ENCODE assay signal across 23 cellular contexts in the genomic region with DNA sequence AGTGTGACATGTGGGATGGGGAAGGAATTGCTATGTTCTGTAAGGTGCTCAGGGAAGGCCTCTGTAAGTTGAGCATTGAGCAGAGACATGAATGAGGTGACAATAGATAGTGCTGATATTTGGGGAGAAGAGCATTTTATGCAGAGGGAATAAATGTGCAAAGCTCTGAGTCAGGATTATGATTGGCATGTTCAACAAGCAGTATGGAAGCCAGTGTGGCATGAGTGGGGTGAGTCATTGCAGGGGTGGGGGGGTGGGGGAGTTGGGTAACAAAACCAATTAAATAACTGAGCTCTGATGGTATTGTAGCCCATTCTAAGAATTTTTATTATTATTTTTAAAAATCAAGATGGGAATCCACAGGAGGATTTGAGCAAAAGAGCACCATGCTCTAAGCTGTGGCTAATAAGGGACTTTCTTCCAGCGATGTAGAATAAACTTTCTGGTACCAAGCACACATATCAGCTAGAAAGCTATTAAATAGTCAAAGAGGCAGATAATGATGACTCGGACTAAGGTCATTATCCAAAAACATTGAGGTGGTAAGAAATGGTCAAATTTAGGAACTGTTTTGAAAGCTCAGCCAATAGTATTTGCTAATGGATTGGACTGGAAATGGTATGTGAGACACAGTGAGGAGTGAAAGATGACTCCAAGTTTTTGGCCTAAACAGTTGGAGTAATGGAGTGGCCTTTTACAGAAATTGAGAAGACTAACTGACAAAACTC.
DNase-seq lines count a peak whose midpoint lies in the region; ATAC-seq and TF ChIP-seq lines count a peak whose summit lies in the region.
"Had no signal": no experiment of that assay in that cellular context is flagged by ENCODE, and none has a peak within 500 bp of the region (broad histone marks: within the 10 kb centered on the region; RNA-seq: fewer than 3 reads in every experiment).

No MANE protein-coding gene starts in this region.

- H3K4me1 ChIP-seq in urinary bladder (ENCODE audit: insufficient read depth), result no peaks in the 10 kb centered on the region
- H3K4me1 ChIP-seq: SJSA1 had no signal

- no peak overlapping the region for H3K27ac ChIP-seq in RWPE1
- peak overlapping the region; percentile 23 for H3K27ac ChIP-seq in urinary bladder (ENCODE audit: low read depth)
- H3K27ac ChIP-seq: cardiac muscle cell, ovary, SJSA1 had no signal

- 96% methylated on average over 2 of the region's 2 CpGs for WGBS in urinary bladder

- ATAC-seq in HG02885 (IDR thresholded peaks at IDR 0.05; ENCODE audit: poor library complexity, unreplicated experiment), result no peak
- ATAC-seq: naive thymus-derived CD8-positive, alpha-beta T cell; sciatic nerve; stimulated activated memory B cell treated with anti-CD40 and anti-IgM and Interleukin-4, amounts not matched to agents 10 μg/mL and 1 μg/mL and 100 μg/mL, for 72 hours had no signal

- H3K4me3 ChIP-seq in urinary bladder (ENCODE audit: low read depth, low read length), result no peak overlapping the region
- H3K4me3 ChIP-seq: cardiac muscle cell, ovary, SJSA1, thoracic aorta had no signal

- H3K36me3 ChIP-seq in urinary bladder (ENCODE audit: insufficient read depth), result peaks cover 1% of the 10 kb centered on the region
- H3K36me3 ChIP-seq: cardiac muscle cell, ovary, SJSA1, thoracic aorta had no signal

- CTCF ChIA-PET in RWPE1 (lab: Yijun Ruan, JAX), result interaction anchor here (0.7 kb wide), 1 partner anchor 227 kb away, joined by 3 read pairs; no protein-coding TSS in a partner anchor

- POLR2A ChIA-PET in RWPE1 (lab: Yijun Ruan, JAX; ENCODE audit: low non-redundant PET), result no interaction called here

- TF ChIP-seq CTCF in RWPE1 (conservative IDR thresholded peaks at IDR 0.05; ENCODE audit: low read depth), result no peak

- peak; percentile 75 for DNase-seq in HCEC 1CT
- peak; percentile 57 for DNase-seq in RWPE1 (ENCODE audit: low spot score)
- DNase-seq in fibroblast of peridontal ligament (ENCODE audit: extremely low read depth), result peak; percentile 52
- DNase-seq in LoVo (ENCODE audit: low spot score), result no peak
- DNase-seq in NOMO-1 treated with dmso at 0.1 percent for 144 hours (lab: John Stamatoyannopoulos, UW; ENCODE audit: unreplicated experiment), result no peak
- DNase-seq: activated CD4-positive, alpha-beta T cell treated with anti-CD3 and anti-CD28 coated beads, Interleukin-2, amount 50 U/mL, for 4 hours; activated CD8-positive, alpha-beta memory T cell treated with anti-CD3 and anti-CD28 coated beads, Interleukin-2, amount 50 U/mL, for 48 hours; activated effector memory CD4-positive, alpha-beta T cell treated with Interleukin-2 at 50 U/mL for 16 hours; DND-41; H9; mesendoderm; naive thymus-derived CD8-positive, alpha-beta T cell; NCI-H1694; NCI-H774; ovary; T-helper 2 cell had no signal

Comparison
In these comparisons a context has a peak if more than half of its experiments do, and no peak if none do; other contexts are left out.
1. DNase-seq: peak in HCEC 1CT (single experiment), RWPE1 (single experiment) and fibroblast of peridontal ligament (single experiment); none in LoVo (single experiment) and NOMO-1 treated with dmso at 0.1 percent for 144 hours (single experiment).